8 cellular contexts compared by ENCODE assay signal in the genomic region with DNA sequence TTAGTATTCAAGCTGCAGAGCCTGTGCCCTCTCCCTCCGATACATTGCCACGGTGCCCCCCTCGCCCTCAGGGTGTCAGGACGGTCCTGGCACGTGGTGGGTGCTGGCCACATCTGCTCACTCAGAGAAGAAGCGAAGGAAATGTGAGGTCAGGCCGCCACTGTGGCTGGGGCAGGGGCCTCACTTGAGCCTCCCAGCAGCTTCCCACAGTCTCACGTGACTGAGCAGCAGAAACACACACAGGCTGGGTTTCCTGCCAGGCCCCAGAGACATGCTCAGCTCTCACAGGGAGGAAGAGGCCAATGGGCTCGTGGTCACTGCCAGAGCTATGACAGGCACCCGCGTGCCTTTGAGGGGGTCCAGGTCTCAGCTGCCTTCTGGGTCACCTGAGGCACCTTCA. TPM values are rescaled to one million over a fixed set of nuclear protein-coding genes. Genes with fewer than 3 reads are reported as not detected.
DNase-seq lines count a peak whose midpoint lies in the region; ATAC-seq and TF ChIP-seq lines count a peak whose summit lies in the region.

No MANE protein-coding gene starts in this region.

- no peak overlapping the region; the same call in none of the 2 replicates for H3K14ac ChIP-seq in IMR-90 (replicated peaks; ENCODE audit: low read depth, low read length)

- intact Hi-C loops in IMR-90 (cut with micrococcal nuclease): no loop called here

- no peak overlapping the region for H2BK5ac ChIP-seq in IMR-90 (ENCODE audit: low read depth, low read length, poor library complexity, severe bottlenecking)

- no peaks in the 10 kb centered on the region for H3K36me3 ChIP-seq in IMR-90 (ENCODE audit: control insufficient read depth, insufficient read depth, low read length)

- no peaks in the 10 kb centered on the region for H3K9me1 ChIP-seq in IMR-90 (ENCODE audit: insufficient read depth, low read length)

- H4K8ac ChIP-seq in IMR-90 (ENCODE audit: low read depth in 2 of 2, low read length in 2 of 2): peak overlapping the region; percentile 6 to 69; a peak in 2 of 4 replicates

- H2BK120ac ChIP-seq in IMR-90 (ENCODE audit: low read depth, low read length): peak overlapping the region; percentile 77; the same call in 1 of the 2 replicates

- H4K91ac ChIP-seq in IMR-90 (ENCODE audit: insufficient read depth, low read depth, low read length): peak overlapping the region; percentile 50; the same call in 1 of the 2 replicates

- 33% methylated on average over 8 of the region's 11 CpGs; no CpG with 5 or more reads in 1 of the 2 experiments for WGBS in IMR-90 (ENCODE audit: extremely low coverage in 2 of 2, insufficient read length in 1 of 2), 2 experiments

- no TSS peak for BruUV-seq in IMR-90 (replicated peaks; lab: Mats Ljungman, UMichigan)

- peaks cover 18% of the 10 kb centered on the region for H3K4me1 ChIP-seq in IMR-90 (ENCODE audit: control insufficient read depth, insufficient read depth, low read length)

- H3K56ac ChIP-seq in IMR-90 (ENCODE audit: extremely low read depth, insufficient read depth, low read length): no peak overlapping the region

- no peaks in the 10 kb centered on the region for H3K27me3 ChIP-seq in IMR-90 (ENCODE audit: control insufficient read depth, insufficient read depth, low read length)

- peaks cover 0 to under 1% of the 10 kb centered on the region in 2 experiments; a peak in 1 of 4 replicates for H3K79me1 ChIP-seq in IMR-90 (ENCODE audit: low read depth in 1 of 2, low read length in 2 of 2)

- POLR2A ChIA-PET in IMR-90 (lab: Charles Lee; ENCODE audit: unreplicated experiment): no interaction called here
- POLR2A ChIA-PET in RWPE1 (lab: Yijun Ruan, JAX; ENCODE audit: low non-redundant PET): no interaction called here

- H3K4me3 ChIP-seq in IMR-90 (ENCODE audit: insufficient read depth, low read depth, low read length) (no peak overlapping the region), foreskin fibroblast (ENCODE audit: low read depth in 1 of 2, low read length in 2 of 2) (no peak overlapping the region)

- H3K4me2 ChIP-seq in IMR-90 (ENCODE audit: low read depth, low read length): no peak overlapping the region; the same call in 1 of the 2 replicates

- no peaks in the 10 kb centered on the region; the same call in 1 of the 2 replicates for H4K20me1 ChIP-seq in IMR-90 (ENCODE audit: insufficient read depth, low read length)

- H2AFZ ChIP-seq in IMR-90 (replicated peaks; ENCODE audit: low read length, poor library complexity): peak overlapping the region; percentile 85

- no peak for TF ChIP-seq RAD21 in IMR-90 (IDR thresholded peaks at IDR 0.05; ENCODE audit: low read length)

- no peak overlapping the region for H2AK9ac ChIP-seq in IMR-90 (replicated peaks; ENCODE audit: low read depth, low read length, poor library complexity)

- peak overlapping the region; percentile 15; the same call in 1 of the 2 replicates for H4K5ac ChIP-seq in IMR-90 (ENCODE audit: low read depth, low read length)

- no peaks in the 10 kb centered on the region for H3K9me3 ChIP-seq in IMR-90 (ENCODE audit: control insufficient read depth, insufficient read depth, low read length)

- in situ Hi-C loops in IMR-90 (cut with MboI; ENCODE audit: low sequenced_read_pairs): no loop called here

- peak overlapping the region; percentile 64 for H3K4ac ChIP-seq in IMR-90 (ENCODE audit: low read depth, low read length)

- peak overlapping the region; percentile 24; the same call in 1 of the 2 replicates for H2AK5ac ChIP-seq in IMR-90 (ENCODE audit: low read depth, low read length)

- ATAC-seq in IMR-90 (ENCODE audit: low read depth) (peak; percentile 40), GM19455 (IDR thresholded peaks at IDR 0.05; ENCODE audit: unreplicated experiment) (no peak), GM18520 (IDR thresholded peaks at IDR 0.05; ENCODE audit: unreplicated experiment) (no peak), HG02610 (IDR thresholded peaks at IDR 0.05; ENCODE audit: unreplicated experiment) (no peak)

- CTCF ChIA-PET in IMR-90 (lab: Yijun Ruan, JAX): interaction anchor here (0.6 kb wide), 1 partner anchor 17 kb away, joined by 3 read pairs; no protein-coding TSS in a partner anchor
- CTCF ChIA-PET in RWPE1 (lab: Yijun Ruan, JAX): no interaction called here

- no peak overlapping the region for H2BK15ac ChIP-seq in IMR-90 (ENCODE audit: low read depth, low read length)

- H2BK20ac ChIP-seq in IMR-90 (ENCODE audit: low read depth, low read length): 0 out of 2 replicates have a peak overlapping the region, but pooled peaks have one; percentile 1

- peak overlapping the region; percentile 11; the same call in 1 of the 2 replicates for H3K18ac ChIP-seq in IMR-90 (ENCODE audit: low read depth, low read length)

- DNase-seq in IMR-90: peak; percentile 61
- peak; percentile 25 to 37 for DNase-seq in activated CD8-positive, alpha-beta memory T cell treated with anti-CD3 and anti-CD28 coated beads for 4 hours (ENCODE audit: low read depth in 2 of 2)
- DNase-seq in foreskin fibroblast: peak; percentile 15 to 60
- DNase-seq in retina: peak; percentile 48
- no peak for DNase-seq in RWPE1 (ENCODE audit: low spot score)

- TF ChIP-seq CTCF in IMR-90 (conservative IDR thresholded peaks at IDR 0.05; ENCODE audit: low read depth, low read length): no peak
- no peak for TF ChIP-seq CTCF in foreskin fibroblast (IDR thresholded peaks at IDR 0.05; ENCODE audit: low read depth, low read length)
- TF ChIP-seq CTCF in RWPE1 (conservative IDR thresholded peaks at IDR 0.05; ENCODE audit: low read depth): no peak

- H3K27ac ChIP-seq in IMR-90 (ENCODE audit: insufficient read depth, low read length) (peak overlapping the region; percentile 66), RWPE1 (no peak overlapping the region)

- dilution Hi-C loops in IMR-90 (cut with HindIII; ENCODE audit: low sequenced_read_pairs, unreplicated experiment): no loop called here

- H3K23ac ChIP-seq in IMR-90 (ENCODE audit: low read depth, low read length): no peak overlapping the region

- no peak for TF ChIP-seq POLR2A in IMR-90 (IDR thresholded peaks at IDR 0.05; ENCODE audit: low read depth, low read length)

- H3K9ac ChIP-seq in IMR-90 (ENCODE audit: low read depth, low read length): peak overlapping the region; percentile 37; the same call in 1 of the 2 replicates

TF ChIP-seq in IMR-90, 13 proteins besides CTCF, POLR2A, EP300 and RAD21:
- peak; percentile 72 for TF ChIP-seq USF2 (IDR thresholded peaks at IDR 0.05; ENCODE audit: low read depth, low read length)
- no peak for TF ChIP-seq FOS (IDR thresholded peaks at IDR 0.05; ENCODE audit: low read depth, low read length)
- TF ChIP-seq BHLHE40 (IDR thresholded peaks at IDR 0.05; ENCODE audit: low read depth, low read length): peak; percentile 84
- TF ChIP-seq MAFK (IDR thresholded peaks at IDR 0.05; ENCODE audit: low read depth, low read length): no peak
- TF ChIP-seq, protein P1, sequence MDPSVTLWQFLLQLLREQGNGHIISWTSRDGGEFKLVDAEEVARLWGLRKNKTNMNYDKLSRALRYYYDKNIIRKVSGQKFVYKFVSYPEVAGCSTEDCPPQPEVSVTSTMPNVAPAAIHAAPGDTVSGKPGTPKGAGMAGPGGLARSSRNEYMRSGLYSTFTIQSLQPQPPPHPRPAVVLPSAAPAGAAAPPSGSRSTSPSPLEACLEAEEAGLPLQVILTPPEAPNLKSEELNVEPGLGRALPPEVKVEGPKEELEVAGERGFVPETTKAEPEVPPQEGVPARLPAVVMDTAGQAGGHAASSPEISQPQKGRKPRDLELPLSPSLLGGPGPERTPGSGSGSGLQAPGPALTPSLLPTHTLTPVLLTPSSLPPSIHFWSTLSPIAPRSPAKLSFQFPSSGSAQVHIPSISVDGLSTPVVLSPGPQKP (IDR thresholded peaks at IDR 0.05; ENCODE audit: borderline replicate concordance, low read depth, low read length): no peak
- TF ChIP-seq MAZ (IDR thresholded peaks at IDR 0.05; ENCODE audit: borderline replicate concordance, low read depth, low read length): no peak
- no peak for TF ChIP-seq MXI1 (IDR thresholded peaks at IDR 0.05; ENCODE audit: borderline replicate concordance, low read depth, low read length)
- TF ChIP-seq RFX5 (IDR thresholded peaks at IDR 0.05; ENCODE audit: low read depth, low read length): no peak
- TF ChIP-seq NFE2L2 (IDR thresholded peaks at IDR 0.05; ENCODE audit: low read depth, low read length): no peak
- no peak for TF ChIP-seq SMC3 (IDR thresholded peaks at IDR 0.05; ENCODE audit: low read depth, low read length)

RNA-seq across cellular contexts. Expression of gene PRR5, which starts 37.9 kb away (rescaled TPM):
- total RNA-seq in IMR-90 (2012; rRNA removed): 7.5 and 8.1 TPM in 2 replicates
- polyA plus RNA-seq in IMR-90 (2012; rRNA removed): 23.1 and 24.3 TPM in 2 replicates
- polyA plus RNA-seq in IMR-90 (2012; cell fraction: cytosol; rRNA removed): 17.7 and 39.4 TPM in 2 replicates
- polyA plus RNA-seq in IMR-90 (2012; cell fraction: nucleus; rRNA removed; ENCODE audit: low replicate concordance): 39.7 and 77.7 TPM in 2 replicates
